1 cellular context compared by ENCODE assay signal in the genomic region with DNA sequence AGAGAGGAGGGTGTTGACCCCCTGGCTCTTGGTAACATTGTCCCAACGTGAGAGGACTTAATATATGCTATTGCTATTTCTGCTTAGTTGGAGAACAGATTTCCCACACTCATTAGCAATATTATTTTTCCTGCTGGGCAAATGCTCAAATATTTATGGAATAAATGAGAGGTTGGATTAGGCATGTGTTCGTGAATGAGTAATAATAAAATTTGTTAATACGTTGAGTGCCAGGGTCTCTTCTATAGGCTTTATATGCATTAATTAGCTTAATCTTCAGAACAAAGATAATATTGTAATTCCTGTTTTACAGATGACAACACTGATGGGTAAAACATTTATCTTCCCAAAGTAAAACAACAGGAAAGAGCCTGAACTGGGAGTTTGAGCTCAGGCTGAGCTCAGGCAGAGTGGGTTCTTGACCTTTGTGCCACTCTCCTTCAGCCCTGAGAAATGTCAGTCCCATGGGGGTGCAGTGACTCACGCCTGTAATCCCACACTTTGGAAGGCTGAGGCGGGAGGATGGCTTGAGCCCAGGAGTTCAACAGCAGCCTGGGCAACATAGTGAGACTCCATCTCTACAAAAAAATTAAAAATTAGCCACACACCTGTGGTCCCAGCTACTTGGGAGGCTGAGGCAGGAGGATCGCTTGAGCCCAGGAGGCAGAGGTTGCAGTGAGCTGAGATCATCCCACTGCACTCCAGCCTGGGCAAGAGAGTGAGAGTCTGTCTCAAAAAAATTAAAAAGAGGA.
TF ChIP-seq lines count a peak whose summit lies in the region.

No MANE protein-coding gene starts in this region.

TF ChIP-seq in GM12878, 131 proteins besides CTCF, POLR2A, EP300 and RAD21:
- TF ChIP-seq ZNF274 (IDR thresholded peaks at IDR 0.05; ENCODE audit: insufficient read depth, insufficient read length) (no peak), RBBP5 (conservative IDR thresholded peaks at IDR 0.05) (no peak), TCF12 (IDR thresholded peaks at IDR 0.05; ENCODE audit: low read depth, low read length) (no peak), NR2C1 (IDR thresholded peaks at IDR 0.05) (no peak), CREB1 (IDR thresholded peaks at IDR 0.05; ENCODE audit: low read depth) (no peak), ATF7 (IDR thresholded peaks at IDR 0.05; ENCODE audit: low read depth) (no peak), REST (IDR thresholded peaks at IDR 0.05; ENCODE audit: low read depth, low read length) (no peak), ZBTB4 (CRISPR knock-in tag; IDR thresholded peaks at IDR 0.05) (no peak), PAX8 (IDR thresholded peaks at IDR 0.05) (no peak), EGR1 (IDR thresholded peaks at IDR 0.05; ENCODE audit: borderline replicate concordance in 1 of 2, low read depth in 2 of 2, low read length in 2 of 2) (no peak), RELB (IDR thresholded peaks at IDR 0.05; ENCODE audit: low read depth) (no peak)
- TF ChIP-seq, protein P1, sequence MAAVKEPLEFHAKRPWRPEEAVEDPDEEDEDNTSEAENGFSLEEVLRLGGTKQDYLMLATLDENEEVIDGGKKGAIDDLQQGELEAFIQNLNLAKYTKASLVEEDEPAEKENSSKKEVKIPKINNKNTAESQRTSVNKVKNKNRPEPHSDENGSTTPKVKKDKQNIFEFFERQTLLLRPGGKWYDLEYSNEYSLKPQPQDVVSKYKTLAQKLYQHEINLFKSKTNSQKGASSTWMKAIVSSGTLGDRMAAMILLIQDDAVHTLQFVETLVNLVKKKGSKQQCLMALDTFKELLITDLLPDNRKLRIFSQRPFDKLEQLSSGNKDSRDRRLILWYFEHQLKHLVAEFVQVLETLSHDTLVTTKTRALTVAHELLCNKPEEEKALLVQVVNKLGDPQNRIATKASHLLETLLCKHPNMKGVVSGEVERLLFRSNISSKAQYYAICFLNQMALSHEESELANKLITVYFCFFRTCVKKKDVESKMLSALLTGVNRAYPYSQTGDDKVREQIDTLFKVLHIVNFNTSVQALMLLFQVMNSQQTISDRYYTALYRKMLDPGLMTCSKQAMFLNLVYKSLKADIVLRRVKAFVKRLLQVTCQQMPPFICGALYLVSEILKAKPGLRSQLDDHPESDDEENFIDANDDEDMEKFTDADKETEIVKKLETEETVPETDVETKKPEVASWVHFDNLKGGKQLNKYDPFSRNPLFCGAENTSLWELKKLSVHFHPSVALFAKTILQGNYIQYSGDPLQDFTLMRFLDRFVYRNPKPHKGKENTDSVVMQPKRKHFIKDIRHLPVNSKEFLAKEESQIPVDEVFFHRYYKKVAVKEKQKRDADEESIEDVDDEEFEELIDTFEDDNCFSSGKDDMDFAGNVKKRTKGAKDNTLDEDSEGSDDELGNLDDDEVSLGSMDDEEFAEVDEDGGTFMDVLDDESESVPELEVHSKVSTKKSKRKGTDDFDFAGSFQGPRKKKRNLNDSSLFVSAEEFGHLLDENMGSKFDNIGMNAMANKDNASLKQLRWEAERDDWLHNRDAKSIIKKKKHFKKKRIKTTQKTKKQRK (IDR thresholded peaks at IDR 0.05; ENCODE audit: low read depth, low read length), result no peak
- TF ChIP-seq, protein P2, sequence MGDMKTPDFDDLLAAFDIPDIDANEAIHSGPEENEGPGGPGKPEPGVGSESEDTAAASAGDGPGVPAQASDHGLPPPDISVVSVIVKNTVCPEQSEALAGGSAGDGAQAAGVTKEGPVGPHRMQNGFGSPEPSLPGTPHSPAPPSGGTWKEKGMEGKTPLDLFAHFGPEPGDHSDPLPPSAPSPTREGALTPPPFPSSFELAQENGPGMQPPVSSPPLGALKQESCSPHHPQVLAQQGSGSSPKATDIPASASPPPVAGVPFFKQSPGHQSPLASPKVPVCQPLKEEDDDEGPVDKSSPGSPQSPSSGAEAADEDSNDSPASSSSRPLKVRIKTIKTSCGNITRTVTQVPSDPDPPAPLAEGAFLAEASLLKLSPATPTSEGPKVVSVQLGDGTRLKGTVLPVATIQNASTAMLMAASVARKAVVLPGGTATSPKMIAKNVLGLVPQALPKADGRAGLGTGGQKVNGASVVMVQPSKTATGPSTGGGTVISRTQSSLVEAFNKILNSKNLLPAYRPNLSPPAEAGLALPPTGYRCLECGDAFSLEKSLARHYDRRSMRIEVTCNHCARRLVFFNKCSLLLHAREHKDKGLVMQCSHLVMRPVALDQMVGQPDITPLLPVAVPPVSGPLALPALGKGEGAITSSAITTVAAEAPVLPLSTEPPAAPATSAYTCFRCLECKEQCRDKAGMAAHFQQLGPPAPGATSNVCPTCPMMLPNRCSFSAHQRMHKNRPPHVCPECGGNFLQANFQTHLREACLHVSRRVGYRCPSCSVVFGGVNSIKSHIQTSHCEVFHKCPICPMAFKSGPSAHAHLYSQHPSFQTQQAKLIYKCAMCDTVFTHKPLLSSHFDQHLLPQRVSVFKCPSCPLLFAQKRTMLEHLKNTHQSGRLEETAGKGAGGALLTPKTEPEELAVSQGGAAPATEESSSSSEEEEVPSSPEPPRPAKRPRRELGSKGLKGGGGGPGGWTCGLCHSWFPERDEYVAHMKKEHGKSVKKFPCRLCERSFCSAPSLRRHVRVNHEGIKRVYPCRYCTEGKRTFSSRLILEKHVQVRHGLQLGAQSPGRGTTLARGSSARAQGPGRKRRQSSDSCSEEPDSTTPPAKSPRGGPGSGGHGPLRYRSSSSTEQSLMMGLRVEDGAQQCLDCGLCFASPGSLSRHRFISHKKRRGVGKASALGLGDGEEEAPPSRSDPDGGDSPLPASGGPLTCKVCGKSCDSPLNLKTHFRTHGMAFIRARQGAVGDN (IDR thresholded peaks at IDR 0.05), result no peak
- TF ChIP-seq, protein P3, sequence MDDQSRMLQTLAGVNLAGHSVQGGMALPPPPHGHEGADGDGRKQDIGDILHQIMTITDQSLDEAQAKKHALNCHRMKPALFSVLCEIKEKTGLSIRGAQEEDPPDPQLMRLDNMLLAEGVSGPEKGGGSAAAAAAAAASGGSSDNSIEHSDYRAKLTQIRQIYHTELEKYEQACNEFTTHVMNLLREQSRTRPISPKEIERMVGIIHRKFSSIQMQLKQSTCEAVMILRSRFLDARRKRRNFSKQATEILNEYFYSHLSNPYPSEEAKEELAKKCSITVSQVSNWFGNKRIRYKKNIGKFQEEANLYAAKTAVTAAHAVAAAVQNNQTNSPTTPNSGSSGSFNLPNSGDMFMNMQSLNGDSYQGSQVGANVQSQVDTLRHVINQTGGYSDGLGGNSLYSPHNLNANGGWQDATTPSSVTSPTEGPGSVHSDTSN (IDR thresholded peaks at IDR 0.05; ENCODE audit: insufficient replicate concordance, low read depth, low read length), result no peak
- TF ChIP-seq, protein P4, sequence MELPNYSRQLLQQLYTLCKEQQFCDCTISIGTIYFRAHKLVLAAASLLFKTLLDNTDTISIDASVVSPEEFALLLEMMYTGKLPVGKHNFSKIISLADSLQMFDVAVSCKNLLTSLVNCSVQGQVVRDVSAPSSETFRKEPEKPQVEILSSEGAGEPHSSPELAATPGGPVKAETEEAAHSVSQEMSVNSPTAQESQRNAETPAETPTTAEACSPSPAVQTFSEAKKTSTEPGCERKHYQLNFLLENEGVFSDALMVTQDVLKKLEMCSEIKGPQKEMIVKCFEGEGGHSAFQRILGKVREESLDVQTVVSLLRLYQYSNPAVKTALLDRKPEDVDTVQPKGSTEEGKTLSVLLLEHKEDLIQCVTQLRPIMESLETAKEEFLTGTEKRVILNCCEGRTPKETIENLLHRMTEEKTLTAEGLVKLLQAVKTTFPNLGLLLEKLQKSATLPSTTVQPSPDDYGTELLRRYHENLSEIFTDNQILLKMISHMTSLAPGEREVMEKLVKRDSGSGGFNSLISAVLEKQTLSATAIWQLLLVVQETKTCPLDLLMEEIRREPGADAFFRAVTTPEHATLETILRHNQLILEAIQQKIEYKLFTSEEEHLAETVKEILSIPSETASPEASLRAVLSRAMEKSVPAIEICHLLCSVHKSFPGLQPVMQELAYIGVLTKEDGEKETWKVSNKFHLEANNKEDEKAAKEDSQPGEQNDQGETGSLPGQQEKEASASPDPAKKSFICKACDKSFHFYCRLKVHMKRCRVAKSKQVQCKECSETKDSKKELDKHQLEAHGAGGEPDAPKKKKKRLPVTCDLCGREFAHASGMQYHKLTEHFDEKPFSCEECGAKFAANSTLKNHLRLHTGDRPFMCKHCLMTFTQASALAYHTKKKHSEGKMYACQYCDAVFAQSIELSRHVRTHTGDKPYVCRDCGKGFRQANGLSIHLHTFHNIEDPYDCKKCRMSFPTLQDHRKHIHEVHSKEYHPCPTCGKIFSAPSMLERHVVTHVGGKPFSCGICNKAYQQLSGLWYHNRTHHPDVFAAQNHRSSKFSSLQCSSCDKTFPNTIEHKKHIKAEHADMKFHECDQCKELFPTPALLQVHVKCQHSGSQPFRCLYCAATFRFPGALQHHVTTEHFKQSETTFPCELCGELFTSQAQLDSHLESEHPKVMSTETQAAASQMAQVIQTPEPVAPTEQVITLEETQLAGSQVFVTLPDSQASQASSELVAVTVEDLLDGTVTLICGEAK (IDR thresholded peaks at IDR 0.05; ENCODE audit: borderline replicate concordance), result no peak
